15 cellular contexts compared by ENCODE assay signal in genomic region chr12:75364918-75365317, GRCh38. TPM values are rescaled to one million over a fixed set of nuclear protein-coding genes. Genes with fewer than 3 reads are reported as not detected.
DNase-seq lines count a peak whose midpoint lies in the region; ATAC-seq and TF ChIP-seq lines count a peak whose summit lies in the region.
"Had no signal": no experiment of that assay in that cellular context is flagged by ENCODE, and none has a peak within 500 bp of the region (broad histone marks: within the 10 kb centered on the region; RNA-seq: fewer than 3 reads in every experiment).

No MANE protein-coding gene starts in this region.

- intact Hi-C loops in left ventricle myocardium superior (cut with micrococcal nuclease) = no loop called here

- DNase-seq in Ammon's horn (ENCODE audit: low spot score) (peak; percentile 12), HL-60 (ENCODE audit: low read depth in 1 of 2, low spot score in 1 of 2) (peak; percentile 72 to 89), RPMI7951 (ENCODE audit: low read depth) (peak; percentile 29), left ventricle myocardium superior (no peak), NAMALWA (ENCODE audit: low spot score) (no peak), HK-2 (ENCODE audit: unreplicated experiment) (no peak), GM20000 (ENCODE audit: low spot score) (no peak)
- DNase-seq: activated CD8-positive, alpha-beta memory T cell treated with anti-CD3 and anti-CD28 coated beads, Interleukin-2, amount 10 ng/mL, durations not matched to agents 7 days and 5 days; activated naive CD8-positive, alpha-beta T cell treated with anti-CD3 and anti-CD28 coated beads, Interleukin-2, amount 50 U/mL, for 24 hours; CD4-positive, CD25-positive, alpha-beta regulatory T cell; foreskin keratinocyte; MG63; NCI-H510A had no signal

- no peaks in the 10 kb centered on the region for H3K27me3 ChIP-seq in HL-60 (ENCODE audit: insufficient read depth, poor library complexity, severe bottlenecking)
- H3K27me3 ChIP-seq: foreskin keratinocyte, MG63 had no signal

- H3K4me3 ChIP-seq in HL-60 (replicated peaks; ENCODE audit: insufficient read depth, low read length) = no peak overlapping the region
- H3K4me3 ChIP-seq: MG63 had no signal

- TF ChIP-seq CTCF in HL-60 (IDR thresholded peaks at IDR 0.05; ENCODE audit: insufficient read depth, low read length) (no peak), GM20000 (IDR thresholded peaks at IDR 0.05; ENCODE audit: extremely low read depth, missing control alignments) (no peak)

- H3K27ac ChIP-seq in HL-60 (replicated peaks) = no peak overlapping the region
- H3K27ac ChIP-seq: foreskin keratinocyte had no signal

- ATAC-seq in left ventricle myocardium superior (peak; percentile 98), HG03175 (IDR thresholded peaks at IDR 0.05; ENCODE audit: unreplicated experiment) (no peak)
- ATAC-seq: activated CD8-positive, alpha-beta memory T cell treated with anti-CD3 and anti-CD28 coated beads, Interleukin-2, amount 10 ng/mL, durations not matched to agents 7 days and 5 days; activated naive CD8-positive, alpha-beta T cell treated with anti-CD3 and anti-CD28 coated beads, Interleukin-2, amount 50 U/mL, for 24 hours; foreskin keratinocyte had no signal

RNA-seq across cellular contexts. Expression of gene GLIPR1L2, which starts 26.0 kb away (rescaled TPM):
- 0.20 and 0.36 TPM in 2 replicates for total RNA-seq in RPMI7951 (2014; rRNA removed; shearing (Covaris generic))
- 1.3 TPM for total RNA-seq in left ventricle myocardium superior
- total RNA-seq: activated CD8-positive, alpha-beta memory T cell treated with anti-CD3 and anti-CD28 coated beads, Interleukin-2, amount 10 ng/mL, durations not matched to agents 7 days and 5 days; SK-MEL-5 had no signal

RNA-seq across cellular contexts. Expression of gene GLIPR1L1, which starts 30.4 kb away (rescaled TPM):
- not detected in 2 replicates for total RNA-seq in RPMI7951 (2014; rRNA removed; shearing (Covaris generic))
- not detected for total RNA-seq in left ventricle myocardium superior
- total RNA-seq: activated CD8-positive, alpha-beta memory T cell treated with anti-CD3 and anti-CD28 coated beads, Interleukin-2, amount 10 ng/mL, durations not matched to agents 7 days and 5 days; CD4-positive, CD25-positive, alpha-beta regulatory T cell; foreskin keratinocyte; SK-MEL-5 had no signal

RNA-seq across cellular contexts. Expression of gene CAPS2, which starts 34.8 kb away (rescaled TPM):
- 3.0 and 3.3 TPM in 2 replicates for total RNA-seq in RPMI7951 (2014; rRNA removed; shearing (Covaris generic))
- 12.5 TPM for total RNA-seq in left ventricle myocardium superior

Comparison
In these comparisons a context has a peak if more than half of its experiments do, and no peak if none do; other contexts are left out.
1. DNase-seq: peak in Ammon's horn (single experiment), HL-60 (2 of 2) and RPMI7951 (single experiment); none in left ventricle myocardium superior (single experiment), NAMALWA (single experiment), HK-2 (single experiment) and GM20000 (single experiment).